In the genomic region with DNA sequence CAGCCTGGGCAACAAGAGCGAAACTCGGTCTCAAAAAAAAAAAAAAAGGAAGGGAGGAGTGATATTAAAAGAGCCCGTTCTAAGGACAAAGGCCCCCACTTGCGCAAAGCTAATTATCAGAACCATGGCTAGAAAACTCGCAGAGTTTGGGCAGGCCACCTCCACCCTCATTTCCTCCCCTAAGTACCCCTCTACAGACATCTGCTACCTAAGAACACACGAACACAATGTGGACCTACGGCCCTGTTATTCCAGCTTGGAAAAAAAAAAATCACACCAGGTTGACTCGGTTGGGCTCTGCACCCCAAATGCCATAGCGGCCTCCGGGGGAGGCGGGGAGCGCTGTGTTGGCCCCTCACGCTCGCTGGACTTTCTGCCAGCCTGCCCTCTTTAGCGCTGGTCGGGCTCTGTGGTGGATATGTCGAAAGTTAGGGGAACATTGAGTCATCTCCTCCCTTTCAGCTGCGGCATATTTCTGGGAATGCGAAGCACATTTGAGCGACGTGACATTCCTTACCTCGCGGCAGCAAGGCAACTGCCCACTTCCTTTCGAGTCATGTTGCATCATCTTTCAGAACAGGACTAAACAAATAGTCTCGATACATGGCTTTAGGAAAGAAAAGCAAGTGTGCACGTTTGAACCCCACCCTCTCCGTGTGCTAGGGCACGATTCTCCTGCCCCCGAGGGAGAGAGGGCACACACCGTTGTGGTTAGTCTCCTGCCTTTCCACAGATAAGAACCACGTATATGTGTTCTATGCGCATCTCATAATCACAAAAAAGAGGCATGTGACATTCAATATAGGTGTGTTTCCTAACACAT, we compare ENCODE assay signal across 1 cellular context.
TF ChIP-seq lines count a peak whose summit lies in the region.

No MANE protein-coding gene starts in this region.

TF ChIP-seq in K562, 482 proteins besides CTCF, POLR2A, EP300 and RAD21 (continued from another document and continues in another):
- TF ChIP-seq CXXC5 (CRISPR knock-in tag; IDR thresholded peaks at IDR 0.05) (peak; percentile 92), GABPB1 (CRISPR knock-in tag; IDR thresholded peaks at IDR 0.05) (peak; percentile 17; the same call in 1 of the 2 replicates), TRIM24 (IDR thresholded peaks at IDR 0.05) (peak; percentile 52 to 87; a peak in 3 of 4 replicates), JUNB (CRISPR knock-in tag; conservative IDR thresholded peaks at IDR 0.05) (no peak), MCM7 (IDR thresholded peaks at IDR 0.05) (no peak), ZSCAN32 (CRISPR knock-in tag; IDR thresholded peaks at IDR 0.05) (peak; percentile 93), FOSL1 (tag; conservative IDR thresholded peaks at IDR 0.05) (peak; percentile 88), ZNF408 (CRISPR knock-in tag; IDR thresholded peaks at IDR 0.05; ENCODE audit: low read depth) (no peak), MEIS2 (IDR thresholded peaks at IDR 0.05; ENCODE audit: partially characterized antibody) (peak; percentile 60), CBX5 (IDR thresholded peaks at IDR 0.05; ENCODE audit: borderline replicate concordance, low read depth) (no peak), ZFPM2 (CRISPR knock-in tag; IDR thresholded peaks at IDR 0.05) (no peak), DPF2 (IDR thresholded peaks at IDR 0.05) (0 out of 2 replicates have a peak, but pooled peaks have one; percentile 26), TOE1 (IDR thresholded peaks at IDR 0.05; ENCODE audit: borderline replicate concordance) (peak; percentile 53; the same call in 1 of the 2 replicates), TOE1 (CRISPR knock-in tag; IDR thresholded peaks at IDR 0.05; ENCODE audit: borderline replicate concordance, low read depth) (no peak), JUN (IDR thresholded peaks at IDR 0.05; ENCODE audit: borderline replicate concordance, low read depth, low read length) (peak; percentile 85), JUN (CRISPR knock-in tag; IDR thresholded peaks at IDR 0.05; ENCODE audit: borderline replicate concordance) (no peak), BHLHE40 (IDR thresholded peaks at IDR 0.05; ENCODE audit: low read length) (peak; percentile 85), HDAC2 (IDR thresholded peaks at IDR 0.05) (peak; percentile 29; the same call in 1 of the 2 replicates), FOXJ2 (tag; IDR thresholded peaks at IDR 0.05) (no peak), BCOR (IDR thresholded peaks at IDR 0.05) (peak; percentile 30; the same call in 1 of the 2 replicates), ETV1 (tag; conservative IDR thresholded peaks at IDR 0.05; ENCODE audit: low read depth) (peak; percentile 68), SOX6 (IDR thresholded peaks at IDR 0.05) (peak; percentile 79; the same call in 1 of the 2 replicates), SMAD4 (CRISPR knock-in tag; conservative IDR thresholded peaks at IDR 0.05) (peak; percentile 84), MBD2 (IDR thresholded peaks at IDR 0.05; ENCODE audit: borderline replicate concordance, low read depth) (no peak), ZNF263 (CRISPR knock-in tag; IDR thresholded peaks at IDR 0.05; ENCODE audit: borderline replicate concordance) (no peak), LEF1 (IDR thresholded peaks at IDR 0.05) (peak; percentile 77; the same call in 1 of the 2 replicates), POLR2G (IDR thresholded peaks at IDR 0.05; ENCODE audit: low read depth, low read length) (peak; percentile 36; the same call in 1 of the 2 replicates), RFX5 (IDR thresholded peaks at IDR 0.05; ENCODE audit: low read depth, low read length) (no peak), ETS2 (tag; IDR thresholded peaks at IDR 0.05; ENCODE audit: borderline replicate concordance, poor library complexity, severe bottlenecking) (no peak), TARDBP (IDR thresholded peaks at IDR 0.05) (0 out of 2 replicates have a peak, but pooled peaks have one; percentile 35), SRSF7 (optimal IDR thresholded peaks at IDR 0.05; ENCODE audit: low read depth, low read length) (no peak), NFXL1 (CRISPR knock-in tag; IDR thresholded peaks at IDR 0.05) (no peak), MAZ (CRISPR knock-in tag; conservative IDR thresholded peaks at IDR 0.05 in 1 of 2, IDR thresholded peaks at IDR 0.05 in 1 of 2) (peak in 1 of 2 experiments; percentile 49; a peak in 2 of 4 replicates), RNF2 (IDR thresholded peaks at IDR 0.05) (peak; percentile 37; the same call in 1 of the 2 replicates)
- TF ChIP-seq, protein P1, sequence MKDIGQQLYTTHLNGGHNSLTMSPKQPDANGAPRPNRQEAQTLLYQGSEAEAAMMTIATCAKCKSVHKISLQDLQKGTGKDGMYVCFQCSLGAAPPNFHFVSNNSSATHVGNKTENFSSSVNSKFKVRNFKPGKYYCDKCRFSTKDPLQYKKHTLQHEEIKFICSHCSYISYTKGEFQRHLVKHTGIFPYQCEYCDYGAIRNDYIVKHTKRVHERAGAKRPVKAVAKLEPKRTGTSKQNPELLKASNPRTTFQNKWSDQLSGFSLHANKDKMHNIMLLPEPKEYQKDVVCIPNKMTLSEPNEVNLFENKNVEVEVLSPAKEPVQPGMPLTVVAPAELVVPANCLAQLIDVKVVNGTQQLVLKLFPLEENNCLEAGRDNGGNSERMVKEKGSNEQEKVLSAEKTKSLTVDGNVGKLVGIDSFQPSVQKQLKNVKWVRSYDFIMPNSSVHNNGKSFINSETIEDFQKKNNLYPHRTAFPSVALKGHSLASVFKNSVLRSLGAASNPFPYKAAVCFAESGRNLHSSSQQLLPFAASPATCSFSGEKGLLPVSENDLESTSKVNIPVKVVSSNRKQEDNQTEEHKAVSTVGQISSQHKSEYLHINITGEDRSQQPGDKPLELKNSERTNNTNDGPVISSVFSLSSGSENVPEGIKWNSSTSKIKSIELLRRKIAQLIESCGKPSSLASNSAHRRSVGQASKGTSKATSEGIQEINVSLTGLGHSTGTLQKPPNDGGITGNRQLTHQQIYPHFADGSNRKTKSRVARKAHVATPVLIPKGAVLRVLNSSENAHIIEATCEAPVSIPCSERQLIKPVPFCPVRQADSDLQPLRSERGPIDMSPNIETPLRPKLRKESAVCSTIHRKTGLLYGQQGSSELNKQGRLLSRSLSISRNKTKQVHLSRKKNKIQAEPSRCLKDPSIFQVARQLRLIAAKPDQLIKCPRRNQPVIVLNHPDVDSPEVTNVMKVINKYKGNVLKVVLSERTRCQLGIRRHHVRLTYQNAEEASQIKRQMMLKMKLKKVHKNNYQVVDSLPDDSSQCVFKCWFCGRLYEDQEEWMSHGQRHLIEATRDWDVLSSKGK (CRISPR knock-in tag; IDR thresholded peaks at IDR 0.05) = no peak
- TF ChIP-seq, protein P2, sequence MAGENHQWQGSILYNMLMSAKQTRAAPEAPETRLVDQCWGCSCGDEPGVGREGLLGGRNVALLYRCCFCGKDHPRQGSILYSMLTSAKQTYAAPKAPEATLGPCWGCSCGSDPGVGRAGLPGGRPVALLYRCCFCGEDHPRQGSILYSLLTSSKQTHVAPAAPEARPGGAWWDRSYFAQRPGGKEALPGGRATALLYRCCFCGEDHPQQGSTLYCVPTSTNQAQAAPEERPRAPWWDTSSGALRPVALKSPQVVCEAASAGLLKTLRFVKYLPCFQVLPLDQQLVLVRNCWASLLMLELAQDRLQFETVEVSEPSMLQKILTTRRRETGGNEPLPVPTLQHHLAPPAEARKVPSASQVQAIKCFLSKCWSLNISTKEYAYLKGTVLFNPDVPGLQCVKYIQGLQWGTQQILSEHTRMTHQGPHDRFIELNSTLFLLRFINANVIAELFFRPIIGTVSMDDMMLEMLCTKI (IDR thresholded peaks at IDR 0.05; ENCODE audit: partially characterized antibody) = no peak
- TF ChIP-seq, protein P3, sequence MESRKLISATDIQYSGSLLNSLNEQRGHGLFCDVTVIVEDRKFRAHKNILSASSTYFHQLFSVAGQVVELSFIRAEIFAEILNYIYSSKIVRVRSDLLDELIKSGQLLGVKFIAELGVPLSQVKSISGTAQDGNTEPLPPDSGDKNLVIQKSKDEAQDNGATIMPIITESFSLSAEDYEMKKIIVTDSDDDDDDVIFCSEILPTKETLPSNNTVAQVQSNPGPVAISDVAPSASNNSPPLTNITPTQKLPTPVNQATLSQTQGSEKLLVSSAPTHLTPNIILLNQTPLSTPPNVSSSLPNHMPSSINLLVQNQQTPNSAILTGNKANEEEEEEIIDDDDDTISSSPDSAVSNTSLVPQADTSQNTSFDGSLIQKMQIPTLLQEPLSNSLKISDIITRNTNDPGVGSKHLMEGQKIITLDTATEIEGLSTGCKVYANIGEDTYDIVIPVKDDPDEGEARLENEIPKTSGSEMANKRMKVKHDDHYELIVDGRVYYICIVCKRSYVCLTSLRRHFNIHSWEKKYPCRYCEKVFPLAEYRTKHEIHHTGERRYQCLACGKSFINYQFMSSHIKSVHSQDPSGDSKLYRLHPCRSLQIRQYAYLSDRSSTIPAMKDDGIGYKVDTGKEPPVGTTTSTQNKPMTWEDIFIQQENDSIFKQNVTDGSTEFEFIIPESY (CRISPR knock-in tag; IDR thresholded peaks at IDR 0.05) = peak; percentile 79
- TF ChIP-seq, protein P4, sequence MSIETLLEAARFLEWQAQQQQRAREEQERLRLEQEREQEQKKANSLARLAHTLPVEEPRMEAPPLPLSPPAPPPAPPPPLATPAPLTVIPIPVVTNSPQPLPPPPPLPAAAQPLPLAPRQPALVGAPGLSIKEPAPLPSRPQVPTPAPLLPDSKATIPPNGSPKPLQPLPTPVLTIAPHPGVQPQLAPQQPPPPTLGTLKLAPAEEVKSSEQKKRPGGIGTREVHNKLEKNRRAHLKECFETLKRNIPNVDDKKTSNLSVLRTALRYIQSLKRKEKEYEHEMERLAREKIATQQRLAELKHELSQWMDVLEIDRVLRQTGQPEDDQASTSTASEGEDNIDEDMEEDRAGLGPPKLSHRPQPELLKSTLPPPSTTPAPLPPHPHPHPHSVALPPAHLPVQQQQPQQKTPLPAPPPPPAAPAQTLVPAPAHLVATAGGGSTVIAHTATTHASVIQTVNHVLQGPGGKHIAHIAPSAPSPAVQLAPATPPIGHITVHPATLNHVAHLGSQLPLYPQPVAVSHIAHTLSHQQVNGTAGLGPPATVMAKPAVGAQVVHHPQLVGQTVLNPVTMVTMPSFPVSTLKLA (conservative IDR thresholded peaks at IDR 0.05) = peak in 1 of 2 experiments; percentile 59; a peak in 1 of 4 replicates
- TF ChIP-seq, protein P5, sequence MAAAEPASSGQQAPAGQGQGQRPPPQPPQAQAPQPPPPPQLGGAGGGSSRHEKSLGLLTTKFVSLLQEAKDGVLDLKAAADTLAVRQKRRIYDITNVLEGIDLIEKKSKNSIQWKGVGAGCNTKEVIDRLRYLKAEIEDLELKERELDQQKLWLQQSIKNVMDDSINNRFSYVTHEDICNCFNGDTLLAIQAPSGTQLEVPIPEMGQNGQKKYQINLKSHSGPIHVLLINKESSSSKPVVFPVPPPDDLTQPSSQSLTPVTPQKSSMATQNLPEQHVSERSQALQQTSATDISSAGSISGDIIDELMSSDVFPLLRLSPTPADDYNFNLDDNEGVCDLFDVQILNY (CRISPR knock-in tag; IDR thresholded peaks at IDR 0.05) = no peak
- TF ChIP-seq, protein P6, sequence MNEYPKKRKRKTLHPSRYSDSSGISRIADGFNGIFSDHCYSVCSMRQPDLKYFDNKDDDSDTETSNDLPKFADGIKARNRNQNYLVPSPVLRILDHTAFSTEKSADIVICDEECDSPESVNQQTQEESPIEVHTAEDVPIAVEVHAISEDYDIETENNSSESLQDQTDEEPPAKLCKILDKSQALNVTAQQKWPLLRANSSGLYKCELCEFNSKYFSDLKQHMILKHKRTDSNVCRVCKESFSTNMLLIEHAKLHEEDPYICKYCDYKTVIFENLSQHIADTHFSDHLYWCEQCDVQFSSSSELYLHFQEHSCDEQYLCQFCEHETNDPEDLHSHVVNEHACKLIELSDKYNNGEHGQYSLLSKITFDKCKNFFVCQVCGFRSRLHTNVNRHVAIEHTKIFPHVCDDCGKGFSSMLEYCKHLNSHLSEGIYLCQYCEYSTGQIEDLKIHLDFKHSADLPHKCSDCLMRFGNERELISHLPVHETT (CRISPR knock-in tag; conservative IDR thresholded peaks at IDR 0.05 in 1 of 2, IDR thresholded peaks at IDR 0.05 in 1 of 2) = no peak
- TF ChIP-seq, protein P7, sequence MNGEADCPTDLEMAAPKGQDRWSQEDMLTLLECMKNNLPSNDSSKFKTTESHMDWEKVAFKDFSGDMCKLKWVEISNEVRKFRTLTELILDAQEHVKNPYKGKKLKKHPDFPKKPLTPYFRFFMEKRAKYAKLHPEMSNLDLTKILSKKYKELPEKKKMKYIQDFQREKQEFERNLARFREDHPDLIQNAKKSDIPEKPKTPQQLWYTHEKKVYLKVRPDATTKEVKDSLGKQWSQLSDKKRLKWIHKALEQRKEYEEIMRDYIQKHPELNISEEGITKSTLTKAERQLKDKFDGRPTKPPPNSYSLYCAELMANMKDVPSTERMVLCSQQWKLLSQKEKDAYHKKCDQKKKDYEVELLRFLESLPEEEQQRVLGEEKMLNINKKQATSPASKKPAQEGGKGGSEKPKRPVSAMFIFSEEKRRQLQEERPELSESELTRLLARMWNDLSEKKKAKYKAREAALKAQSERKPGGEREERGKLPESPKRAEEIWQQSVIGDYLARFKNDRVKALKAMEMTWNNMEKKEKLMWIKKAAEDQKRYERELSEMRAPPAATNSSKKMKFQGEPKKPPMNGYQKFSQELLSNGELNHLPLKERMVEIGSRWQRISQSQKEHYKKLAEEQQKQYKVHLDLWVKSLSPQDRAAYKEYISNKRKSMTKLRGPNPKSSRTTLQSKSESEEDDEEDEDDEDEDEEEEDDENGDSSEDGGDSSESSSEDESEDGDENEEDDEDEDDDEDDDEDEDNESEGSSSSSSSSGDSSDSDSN (IDR thresholded peaks at IDR 0.05; ENCODE audit: borderline replicate concordance in 1 of 2, low read depth in 2 of 2, low read length in 2 of 2) = 0 out of 4 replicates have a peak, but pooled peaks have one; percentile 23 to 42
- TF ChIP-seq, protein P8, sequence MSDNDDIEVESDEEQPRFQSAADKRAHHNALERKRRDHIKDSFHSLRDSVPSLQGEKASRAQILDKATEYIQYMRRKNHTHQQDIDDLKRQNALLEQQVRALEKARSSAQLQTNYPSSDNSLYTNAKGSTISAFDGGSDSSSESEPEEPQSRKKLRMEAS (CRISPR knock-in tag; IDR thresholded peaks at IDR 0.05) = no peak
- TF ChIP-seq, protein P9, sequence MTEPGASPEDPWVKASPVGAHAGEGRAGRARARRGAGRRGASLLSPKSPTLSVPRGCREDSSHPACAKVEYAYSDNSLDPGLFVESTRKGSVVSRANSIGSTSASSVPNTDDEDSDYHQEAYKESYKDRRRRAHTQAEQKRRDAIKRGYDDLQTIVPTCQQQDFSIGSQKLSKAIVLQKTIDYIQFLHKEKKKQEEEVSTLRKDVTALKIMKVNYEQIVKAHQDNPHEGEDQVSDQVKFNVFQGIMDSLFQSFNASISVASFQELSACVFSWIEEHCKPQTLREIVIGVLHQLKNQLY (CRISPR knock-in tag; conservative IDR thresholded peaks at IDR 0.05) = no peak
- TF ChIP-seq, protein P10, sequence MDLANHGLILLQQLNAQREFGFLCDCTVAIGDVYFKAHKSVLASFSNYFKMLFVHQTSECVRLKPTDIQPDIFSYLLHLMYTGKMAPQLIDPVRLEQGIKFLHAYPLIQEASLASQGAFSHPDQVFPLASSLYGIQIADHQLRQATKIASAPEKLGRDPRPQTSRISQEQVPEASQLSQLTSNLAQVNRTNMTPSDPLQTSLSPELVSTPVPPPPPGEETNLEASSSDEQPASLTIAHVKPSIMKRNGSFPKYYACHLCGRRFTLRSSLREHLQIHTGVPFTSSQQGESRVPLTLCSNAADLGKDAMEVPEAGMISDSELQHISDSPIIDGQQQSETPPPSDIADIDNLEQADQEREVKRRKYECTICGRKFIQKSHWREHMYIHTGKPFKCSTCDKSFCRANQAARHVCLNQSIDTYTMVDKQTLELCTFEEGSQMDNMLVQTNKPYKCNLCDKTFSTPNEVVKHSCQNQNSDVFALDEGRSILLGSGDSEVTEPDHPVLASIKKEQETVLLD (IDR thresholded peaks at IDR 0.05) = no peak
